1 cellular context compared by ENCODE assay signal in the genomic region with DNA sequence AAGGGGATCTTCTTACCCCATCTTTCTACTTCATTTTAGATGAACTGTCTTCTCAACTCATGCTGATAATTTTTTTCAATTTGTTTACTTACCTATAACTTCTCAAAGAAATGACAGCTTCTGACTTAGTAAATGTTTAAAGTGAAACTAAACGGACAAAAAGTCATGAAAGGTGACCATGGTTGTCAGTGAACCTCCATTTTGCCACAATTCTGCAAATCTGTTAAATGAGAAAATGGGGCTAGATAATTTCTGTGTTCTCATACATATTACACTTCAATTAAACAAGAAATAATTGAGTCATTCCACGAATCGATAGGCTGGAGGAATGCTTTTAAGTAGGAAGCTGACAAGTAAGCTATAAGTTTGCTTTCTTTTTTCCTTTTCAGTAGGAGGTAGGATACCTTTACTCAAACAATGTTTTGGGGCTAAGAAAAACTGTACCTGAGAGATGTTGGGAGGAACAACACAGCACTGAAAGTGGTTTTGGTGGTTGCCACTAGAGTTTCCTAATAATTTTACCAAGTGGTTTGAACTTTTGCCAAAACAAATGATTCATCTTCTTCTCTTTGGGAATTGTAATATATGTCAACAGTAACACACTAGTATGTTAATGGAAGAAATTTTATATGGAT.
TF ChIP-seq lines count a peak whose summit lies in the region.

No MANE protein-coding gene starts in this region.

TF ChIP-seq in GM23338, 12 proteins besides CTCF, POLR2A, EP300 and RAD21 (continued from another document):
- no peak for TF ChIP-seq EZH2 (IDR thresholded peaks at IDR 0.05; ENCODE audit: low read depth, unreplicated experiment)
- no peak for TF ChIP-seq POLR2AphosphoS5 (IDR thresholded peaks at IDR 0.05; ENCODE audit: low read depth)
- no peak for TF ChIP-seq CREB1 (CRISPR knock-in tag; IDR thresholded peaks at IDR 0.05; ENCODE audit: low read depth)
- TF ChIP-seq, protein P1, sequence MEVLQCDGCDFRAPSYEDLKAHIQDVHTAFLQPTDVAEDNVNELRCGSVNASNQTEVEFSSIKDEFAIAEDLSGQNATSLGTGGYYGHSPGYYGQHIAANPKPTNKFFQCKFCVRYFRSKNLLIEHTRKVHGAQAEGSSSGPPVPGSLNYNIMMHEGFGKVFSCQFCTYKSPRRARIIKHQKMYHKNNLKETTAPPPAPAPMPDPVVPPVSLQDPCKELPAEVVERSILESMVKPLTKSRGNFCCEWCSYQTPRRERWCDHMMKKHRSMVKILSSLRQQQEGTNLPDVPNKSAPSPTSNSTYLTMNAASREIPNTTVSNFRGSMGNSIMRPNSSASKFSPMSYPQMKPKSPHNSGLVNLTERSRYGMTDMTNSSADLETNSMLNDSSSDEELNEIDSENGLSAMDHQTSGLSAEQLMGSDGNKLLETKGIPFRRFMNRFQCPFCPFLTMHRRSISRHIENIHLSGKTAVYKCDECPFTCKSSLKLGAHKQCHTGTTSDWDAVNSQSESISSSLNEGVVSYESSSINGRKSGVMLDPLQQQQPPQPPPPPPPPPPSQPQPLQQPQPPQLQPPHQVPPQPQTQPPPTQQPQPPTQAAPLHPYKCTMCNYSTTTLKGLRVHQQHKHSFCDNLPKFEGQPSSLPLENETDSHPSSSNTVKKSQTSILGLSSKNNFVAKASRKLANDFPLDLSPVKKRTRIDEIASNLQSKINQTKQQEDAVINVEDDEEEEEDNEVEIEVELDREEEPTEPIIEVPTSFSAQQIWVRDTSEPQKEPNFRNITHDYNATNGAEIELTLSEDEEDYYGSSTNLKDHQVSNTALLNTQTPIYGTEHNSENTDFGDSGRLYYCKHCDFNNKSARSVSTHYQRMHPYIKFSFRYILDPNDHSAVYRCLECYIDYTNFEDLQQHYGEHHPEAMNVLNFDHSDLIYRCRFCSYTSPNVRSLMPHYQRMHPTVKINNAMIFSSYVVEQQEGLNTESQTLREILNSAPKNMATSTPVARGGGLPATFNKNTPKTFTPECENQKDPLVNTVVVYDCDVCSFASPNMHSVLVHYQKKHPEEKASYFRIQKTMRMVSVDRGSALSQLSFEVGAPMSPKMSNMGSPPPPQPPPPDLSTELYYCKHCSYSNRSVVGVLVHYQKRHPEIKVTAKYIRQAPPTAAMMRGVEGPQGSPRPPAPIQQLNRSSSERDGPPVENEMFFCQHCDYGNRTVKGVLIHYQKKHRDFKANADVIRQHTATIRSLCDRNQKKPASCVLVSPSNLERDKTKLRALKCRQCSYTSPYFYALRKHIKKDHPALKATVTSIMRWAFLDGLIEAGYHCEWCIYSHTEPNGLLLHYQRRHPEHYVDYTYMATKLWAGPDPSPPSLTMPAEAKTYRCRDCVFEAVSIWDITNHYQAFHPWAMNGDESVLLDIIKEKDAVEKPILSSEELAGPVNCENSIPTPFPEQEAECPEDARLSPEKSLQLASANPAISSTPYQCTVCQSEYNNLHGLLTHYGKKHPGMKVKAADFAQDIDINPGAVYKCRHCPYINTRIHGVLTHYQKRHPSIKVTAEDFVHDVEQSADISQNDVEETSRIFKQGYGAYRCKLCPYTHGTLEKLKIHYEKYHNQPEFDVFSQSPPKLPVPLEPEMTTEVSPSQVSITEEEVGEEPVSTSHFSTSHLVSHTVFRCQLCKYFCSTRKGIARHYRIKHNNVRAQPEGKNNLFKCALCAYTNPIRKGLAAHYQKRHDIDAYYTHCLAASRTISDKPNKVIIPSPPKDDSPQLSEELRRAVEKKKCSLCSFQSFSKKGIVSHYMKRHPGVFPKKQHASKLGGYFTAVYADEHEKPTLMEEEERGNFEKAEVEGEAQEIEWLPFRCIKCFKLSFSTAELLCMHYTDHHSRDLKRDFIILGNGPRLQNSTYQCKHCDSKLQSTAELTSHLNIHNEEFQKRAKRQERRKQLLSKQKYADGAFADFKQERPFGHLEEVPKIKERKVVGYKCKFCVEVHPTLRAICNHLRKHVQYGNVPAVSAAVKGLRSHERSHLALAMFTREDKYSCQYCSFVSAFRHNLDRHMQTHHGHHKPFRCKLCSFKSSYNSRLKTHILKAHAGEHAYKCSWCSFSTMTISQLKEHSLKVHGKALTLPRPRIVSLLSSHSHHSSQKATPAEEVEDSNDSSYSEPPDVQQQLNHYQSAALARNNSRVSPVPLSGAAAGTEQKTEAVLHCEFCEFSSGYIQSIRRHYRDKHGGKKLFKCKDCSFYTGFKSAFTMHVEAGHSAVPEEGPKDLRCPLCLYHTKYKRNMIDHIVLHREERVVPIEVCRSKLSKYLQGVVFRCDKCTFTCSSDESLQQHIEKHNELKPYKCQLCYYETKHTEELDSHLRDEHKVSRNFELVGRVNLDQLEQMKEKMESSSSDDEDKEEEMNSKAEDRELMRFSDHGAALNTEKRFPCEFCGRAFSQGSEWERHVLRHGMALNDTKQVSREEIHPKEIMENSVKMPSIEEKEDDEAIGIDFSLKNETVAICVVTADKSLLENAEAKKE (CRISPR knock-in tag; IDR thresholded peaks at IDR 0.05): no peak
